Comparison of ENCODE assay signal across 1 cellular context in genomic region chr4:121776610-121777401, GRCh38.
TF ChIP-seq lines count a peak whose summit lies in the region.

No MANE protein-coding gene starts in this region.

TF ChIP-seq in GM12878, 131 proteins besides CTCF, POLR2A, EP300 and RAD21:
- TF ChIP-seq DPF2 (IDR thresholded peaks at IDR 0.05) (0 out of 2 replicates have a peak, but pooled peaks have one; percentile 49), CHD2 (IDR thresholded peaks at IDR 0.05; ENCODE audit: borderline replicate concordance, low read depth, low read length) (no peak), NFIC (IDR thresholded peaks at IDR 0.05; ENCODE audit: low read depth, low read length) (peak; percentile 13; the same call in 1 of the 2 replicates), BHLHE40 (IDR thresholded peaks at IDR 0.05; ENCODE audit: borderline replicate concordance in 1 of 2, low read depth in 2 of 2, low read length in 1 of 2) (0 out of 4 replicates have a peak, but pooled peaks of 1 of the 2 experiments have one; percentile 9), RAD51 (IDR thresholded peaks at IDR 0.05) (no peak), TCF7 (IDR thresholded peaks at IDR 0.05; ENCODE audit: borderline replicate concordance) (no peak), HDAC2 (IDR thresholded peaks at IDR 0.05) (no peak), WRNIP1 (IDR thresholded peaks at IDR 0.05; ENCODE audit: borderline replicate concordance, low read depth, low read length) (no peak), MTA2 (IDR thresholded peaks at IDR 0.05; ENCODE audit: low read depth) (peak; percentile 84), ATF7 (IDR thresholded peaks at IDR 0.05; ENCODE audit: low read depth) (0 out of 2 replicates have a peak, but pooled peaks have one; percentile 27), ZNF24 (IDR thresholded peaks at IDR 0.05) (0 out of 2 replicates have a peak, but pooled peaks have one; percentile 44), EGR1 (IDR thresholded peaks at IDR 0.05; ENCODE audit: borderline replicate concordance in 1 of 2, low read depth in 2 of 2, low read length in 2 of 2) (no peak), NBN (IDR thresholded peaks at IDR 0.05) (no peak), STAT3 (IDR thresholded peaks at IDR 0.05; ENCODE audit: low read depth, low read length) (no peak), ZBTB4 (CRISPR knock-in tag; IDR thresholded peaks at IDR 0.05) (no peak), JUND (IDR thresholded peaks at IDR 0.05; ENCODE audit: low read depth, low read length) (no peak), NR2F1 (conservative IDR thresholded peaks at IDR 0.05) (no peak), RFX5 (IDR thresholded peaks at IDR 0.05; ENCODE audit: low read depth, low read length) (no peak), SMARCA5 (IDR thresholded peaks at IDR 0.05) (no peak), SMAD1 (IDR thresholded peaks at IDR 0.05; ENCODE audit: low read depth, partially characterized antibody) (no peak), RUNX3 (IDR thresholded peaks at IDR 0.05; ENCODE audit: low read length) (peak; percentile 4; the same call in 1 of the 2 replicates), NR2C1 (IDR thresholded peaks at IDR 0.05) (no peak), JUNB (IDR thresholded peaks at IDR 0.05) (0 out of 2 replicates have a peak, but pooled peaks have one; percentile 15), REST (IDR thresholded peaks at IDR 0.05; ENCODE audit: low read depth, low read length) (no peak), ZSCAN29 (IDR thresholded peaks at IDR 0.05) (no peak), CHD1 (IDR thresholded peaks at IDR 0.05; ENCODE audit: low read depth, low read length) (no peak), CHD4 (IDR thresholded peaks at IDR 0.05) (no peak), BRCA1 (IDR thresholded peaks at IDR 0.05; ENCODE audit: low read depth, low read length) (no peak), SREBF1 (IDR thresholded peaks at IDR 0.05; ENCODE audit: low read length) (no peak), ZZZ3 (IDR thresholded peaks at IDR 0.05; ENCODE audit: control insufficient read depth, insufficient read length, low read depth) (no peak), FOXM1 (IDR thresholded peaks at IDR 0.05; ENCODE audit: low read depth, low read length) (0 out of 2 replicates have a peak, but pooled peaks have one; percentile 17), TAF1 (IDR thresholded peaks at IDR 0.05; ENCODE audit: borderline replicate concordance, low read depth, low read length) (no peak), YY1 (IDR thresholded peaks at IDR 0.05; ENCODE audit: low read depth, low read length) (no peak), ZNF622 (IDR thresholded peaks at IDR 0.05) (no peak), RCOR1 (conservative IDR thresholded peaks at IDR 0.05; ENCODE audit: low read depth, low read length) (no peak), STAT1 (conservative IDR thresholded peaks at IDR 0.05) (no peak), CEBPZ (IDR thresholded peaks at IDR 0.05; ENCODE audit: low read depth, low read length) (no peak), SIX5 (IDR thresholded peaks at IDR 0.05; ENCODE audit: low read depth, low read length, severe bottlenecking) (no peak), MYB (IDR thresholded peaks at IDR 0.05; ENCODE audit: borderline replicate concordance, low read depth, low read length) (peak; percentile 88), FOXK2 (IDR thresholded peaks at IDR 0.05) (no peak), EED (IDR thresholded peaks at IDR 0.05; ENCODE audit: low read depth) (no peak), TCF3 (IDR thresholded peaks at IDR 0.05; ENCODE audit: borderline replicate concordance, insufficient read depth, low read depth, low read length) (no peak)
- TF ChIP-seq, protein P1, sequence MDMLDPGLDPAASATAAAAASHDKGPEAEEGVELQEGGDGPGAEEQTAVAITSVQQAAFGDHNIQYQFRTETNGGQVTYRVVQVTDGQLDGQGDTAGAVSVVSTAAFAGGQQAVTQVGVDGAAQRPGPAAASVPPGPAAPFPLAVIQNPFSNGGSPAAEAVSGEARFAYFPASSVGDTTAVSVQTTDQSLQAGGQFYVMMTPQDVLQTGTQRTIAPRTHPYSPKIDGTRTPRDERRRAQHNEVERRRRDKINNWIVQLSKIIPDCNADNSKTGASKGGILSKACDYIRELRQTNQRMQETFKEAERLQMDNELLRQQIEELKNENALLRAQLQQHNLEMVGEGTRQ (IDR thresholded peaks at IDR 0.05; ENCODE audit: borderline replicate concordance, low read depth, low read length) = no peak
- TF ChIP-seq, protein P2, sequence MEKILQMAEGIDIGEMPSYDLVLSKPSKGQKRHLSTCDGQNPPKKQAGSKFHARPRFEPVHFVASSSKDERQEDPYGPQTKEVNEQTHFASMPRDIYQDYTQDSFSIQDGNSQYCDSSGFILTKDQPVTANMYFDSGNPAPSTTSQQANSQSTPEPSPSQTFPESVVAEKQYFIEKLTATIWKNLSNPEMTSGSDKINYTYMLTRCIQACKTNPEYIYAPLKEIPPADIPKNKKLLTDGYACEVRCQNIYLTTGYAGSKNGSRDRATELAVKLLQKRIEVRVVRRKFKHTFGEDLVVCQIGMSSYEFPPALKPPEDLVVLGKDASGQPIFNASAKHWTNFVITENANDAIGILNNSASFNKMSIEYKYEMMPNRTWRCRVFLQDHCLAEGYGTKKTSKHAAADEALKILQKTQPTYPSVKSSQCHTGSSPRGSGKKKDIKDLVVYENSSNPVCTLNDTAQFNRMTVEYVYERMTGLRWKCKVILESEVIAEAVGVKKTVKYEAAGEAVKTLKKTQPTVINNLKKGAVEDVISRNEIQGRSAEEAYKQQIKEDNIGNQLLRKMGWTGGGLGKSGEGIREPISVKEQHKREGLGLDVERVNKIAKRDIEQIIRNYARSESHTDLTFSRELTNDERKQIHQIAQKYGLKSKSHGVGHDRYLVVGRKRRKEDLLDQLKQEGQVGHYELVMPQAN (conservative IDR thresholded peaks at IDR 0.05) = no peak
- TF ChIP-seq, protein P3, sequence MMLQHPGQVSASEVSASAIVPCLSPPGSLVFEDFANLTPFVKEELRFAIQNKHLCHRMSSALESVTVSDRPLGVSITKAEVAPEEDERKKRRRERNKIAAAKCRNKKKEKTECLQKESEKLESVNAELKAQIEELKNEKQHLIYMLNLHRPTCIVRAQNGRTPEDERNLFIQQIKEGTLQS (IDR thresholded peaks at IDR 0.05; ENCODE audit: borderline replicate concordance, extremely low read depth, low read depth, low read length) = no peak
- TF ChIP-seq, protein P4, sequence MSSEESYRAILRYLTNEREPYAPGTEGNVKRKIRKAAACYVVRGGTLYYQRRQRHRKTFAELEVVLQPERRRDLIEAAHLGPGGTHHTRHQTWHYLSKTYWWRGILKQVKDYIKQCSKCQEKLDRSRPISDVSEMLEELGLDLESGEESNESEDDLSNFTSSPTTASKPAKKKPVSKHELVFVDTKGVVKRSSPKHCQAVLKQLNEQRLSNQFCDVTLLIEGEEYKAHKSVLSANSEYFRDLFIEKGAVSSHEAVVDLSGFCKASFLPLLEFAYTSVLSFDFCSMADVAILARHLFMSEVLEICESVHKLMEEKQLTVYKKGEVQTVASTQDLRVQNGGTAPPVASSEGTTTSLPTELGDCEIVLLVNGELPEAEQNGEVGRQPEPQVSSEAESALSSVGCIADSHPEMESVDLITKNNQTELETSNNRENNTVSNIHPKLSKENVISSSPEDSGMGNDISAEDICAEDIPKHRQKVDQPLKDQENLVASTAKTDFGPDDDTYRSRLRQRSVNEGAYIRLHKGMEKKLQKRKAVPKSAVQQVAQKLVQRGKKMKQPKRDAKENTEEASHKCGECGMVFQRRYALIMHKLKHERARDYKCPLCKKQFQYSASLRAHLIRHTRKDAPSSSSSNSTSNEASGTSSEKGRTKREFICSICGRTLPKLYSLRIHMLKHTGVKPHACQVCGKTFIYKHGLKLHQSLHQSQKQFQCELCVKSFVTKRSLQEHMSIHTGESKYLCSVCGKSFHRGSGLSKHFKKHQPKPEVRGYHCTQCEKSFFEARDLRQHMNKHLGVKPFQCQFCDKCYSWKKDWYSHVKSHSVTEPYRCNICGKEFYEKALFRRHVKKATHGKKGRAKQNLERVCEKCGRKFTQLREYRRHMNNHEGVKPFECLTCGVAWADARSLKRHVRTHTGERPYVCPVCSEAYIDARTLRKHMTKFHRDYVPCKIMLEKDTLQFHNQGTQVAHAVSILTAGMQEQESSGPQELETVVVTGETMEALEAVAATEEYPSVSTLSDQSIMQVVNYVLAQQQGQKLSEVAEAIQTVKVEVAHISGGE (CRISPR knock-in tag; IDR thresholded peaks at IDR 0.05) = no peak
TF ChIP-seq in GM12878: peak in this region for 10.
